In the genomic region with DNA sequence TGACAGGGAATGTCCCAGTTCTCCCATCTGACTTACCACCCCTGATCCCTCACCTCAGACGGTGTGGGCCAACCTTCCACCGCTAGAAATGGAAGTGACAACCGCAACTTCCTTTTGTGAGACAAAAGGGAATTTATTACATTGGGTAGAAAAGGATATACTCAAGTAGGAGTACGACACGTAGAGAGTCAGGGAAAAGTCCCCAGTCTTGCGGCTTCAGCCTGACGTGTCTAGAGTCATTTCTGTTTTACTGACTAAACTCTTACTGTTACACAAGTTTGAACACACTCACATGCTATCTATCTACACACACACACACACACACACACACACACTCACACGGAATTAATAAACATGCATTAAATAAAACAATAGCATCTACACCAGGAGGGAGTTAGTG, we compare ENCODE assay signal across 11 cellular contexts.
DNase-seq lines count a peak whose midpoint lies in the region; FAIRE-seq and TF ChIP-seq lines count a peak whose summit lies in the region.
"Had no signal": no experiment of that assay in that cellular context is flagged by ENCODE, and none has a peak within 500 bp of the region (broad histone marks: within the 10 kb centered on the region; RNA-seq: fewer than 3 reads in every experiment).

No MANE protein-coding gene starts in this region.

- H3K4me1 Mint-ChIP-seq in mesothelial cell of epicardium (no peaks in the 10 kb centered on the region), type B pancreatic cell (ENCODE audit: unreplicated experiment) (no peaks in the 10 kb centered on the region)

- H3K9me3 Mint-ChIP-seq in mesothelial cell of epicardium (no peaks in the 10 kb centered on the region), type B pancreatic cell (no peaks in the 10 kb centered on the region)

- no peak for FAIRE-seq in RCC 7860 (lab: Jason Lieb, UNC)
- FAIRE-seq: kidney had no signal

- H3K4me3 Mint-ChIP-seq in mesothelial cell of epicardium: no peak overlapping the region
- H3K4me3 Mint-ChIP-seq in type B pancreatic cell: no peak overlapping the region

- TF ChIP-seq CTCF in mesothelial cell of epicardium (IDR thresholded peaks at IDR 0.05; ENCODE audit: unreplicated experiment) (no peak), type B pancreatic cell (conservative IDR thresholded peaks at IDR 0.05) (no peak)

- H3K36me3 Mint-ChIP-seq in mesothelial cell of epicardium (no peaks in the 10 kb centered on the region), type B pancreatic cell (no peaks in the 10 kb centered on the region)

- peak; percentile 3 to 19 for DNase-seq in activated CD4-positive, alpha-beta T cell treated with anti-CD3 and anti-CD28 coated beads for 24 hours (ENCODE audit: low read depth in 2 of 2)
- DNase-seq in activated CD4-positive, alpha-beta T cell treated with anti-CD3 and anti-CD28 coated beads for 4 hours: no peak
- DNase-seq in RCC 7860 (ENCODE audit: low spot score) (peak; percentile 54), ecto neural progenitor cell (ENCODE audit: low spot score) (peak; percentile 23), mesothelial cell of epicardium (ENCODE audit: low spot score in 2 of 2, unreplicated experiment in 2 of 2) (no peak), type B pancreatic cell (ENCODE audit: extremely low spot score, unreplicated experiment) (no peak), HuH-7 (ENCODE audit: low spot score) (no peak)
- DNase-seq in stimulated activated CD8-positive, alpha-beta memory T cell treated with anti-CD3 and anti-CD28 coated beads, Interleukin-4, amount 100 ng/mL, for 48 hours: peak; percentile 55
- DNase-seq: kidney, NCI-H2227 treated with DMSO at 0.1 percent for 48 hours, Peyer's patch had no signal

- H3K27ac Mint-ChIP-seq in mesothelial cell of epicardium (no peak overlapping the region), type B pancreatic cell (no peak overlapping the region)

- H3K27me3 Mint-ChIP-seq in mesothelial cell of epicardium (ENCODE audit: low read depth) (peaks cover 8% of the 10 kb centered on the region), type B pancreatic cell (peaks cover 11% of the 10 kb centered on the region)

Comparison
In these comparisons a context has a peak if more than half of its experiments do, and no peak if none do; other contexts are left out.
1. DNase-seq: peak in activated CD4-positive, alpha-beta T cell treated with anti-CD3 and anti-CD28 coated beads for 24 hours (2 of 2), RCC 7860 (single experiment), ecto neural progenitor cell (single experiment) and stimulated activated CD8-positive, alpha-beta memory T cell treated with anti-CD3 and anti-CD28 coated beads, Interleukin-4, amount 100 ng/mL, for 48 hours (single experiment); none in activated CD4-positive, alpha-beta T cell treated with anti-CD3 and anti-CD28 coated beads for 4 hours (0 of 2), mesothelial cell of epicardium (0 of 2), type B pancreatic cell (single experiment) and HuH-7 (single experiment).